In the genomic region with DNA sequence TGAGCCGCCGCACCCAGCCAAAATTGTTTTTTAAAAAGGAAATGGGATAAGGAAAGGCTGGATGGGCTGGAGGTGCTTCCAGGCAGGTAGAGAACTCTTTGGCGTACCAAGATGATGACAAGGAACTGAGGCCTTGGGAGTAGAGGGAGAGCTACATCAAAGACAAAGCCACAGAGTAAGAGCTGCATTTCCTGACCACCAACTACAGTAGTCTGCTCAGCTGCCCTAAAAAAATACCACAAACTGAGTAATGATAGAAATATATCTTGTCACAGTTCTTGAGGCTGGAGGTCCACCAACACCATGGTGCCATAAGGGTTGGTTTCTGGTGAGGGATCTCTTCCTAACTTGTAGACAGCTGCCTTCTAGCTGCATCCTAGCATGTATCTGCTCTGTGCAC, we compare ENCODE assay signal across 18 cellular contexts. TPM values are rescaled to one million over a fixed set of nuclear protein-coding genes. Genes with fewer than 3 reads are reported as not detected.
"Had no signal": no experiment of that assay in that cellular context is flagged by ENCODE, and none has a peak within 500 bp of the region (broad histone marks: within the 10 kb centered on the region; RNA-seq: fewer than 3 reads in every experiment).

No MANE protein-coding gene starts in this region.

- ATAC-seq: body of pancreas, left ventricle myocardium superior had no signal

- DNase-seq: activated CD4-positive, alpha-beta T cell treated with anti-CD3 and anti-CD28 coated beads for 1 hour; activated naive CD4-positive, alpha-beta T cell treated with Interleukin-2 at 50 U/mL for 16 hours; amniotic stem cell; body of pancreas; cortex of kidney; effector CD8-positive, alpha-beta T cell; left ventricle myocardium superior; mesendoderm; stimulated activated CD4-positive, alpha-beta T cell treated with anti-CD3 and anti-CD28 coated beads, Interleukin-4, amount 100 ng/mL, for 1 hour; stimulated activated CD8-positive, alpha-beta memory T cell treated with anti-CD3 and anti-CD28 coated beads, Interleukin-4, amount 100 ng/mL, for 48 hours; T-helper 9 cell; thyroid gland had no signal

- H3K9me3 ChIP-seq: body of pancreas, thyroid gland had no signal

- H3K27ac ChIP-seq: thyroid gland had no signal

- H3K27me3 ChIP-seq: body of pancreas, thyroid gland had no signal

- H3K36me3 ChIP-seq: thyroid gland had no signal

- H3K4me3 Mint-ChIP-seq: central memory CD8-positive, alpha-beta T cell; neural crest cell had no signal

- H3K4me3 ChIP-seq: body of pancreas, thyroid gland had no signal

- H3K9me3 Mint-ChIP-seq: central memory CD8-positive, alpha-beta T cell had no signal

- H3K4me1 Mint-ChIP-seq: central memory CD8-positive, alpha-beta T cell; neural crest cell had no signal

- H3K27me3 Mint-ChIP-seq: central memory CD8-positive, alpha-beta T cell had no signal

RNA-seq across cellular contexts. Expression of gene OR1K1, which starts 8.2 kb away (rescaled TPM):
- total RNA-seq: body of pancreas, fibroblast of lung, frontal cortex, kidney epithelial cell, left ventricle myocardium superior, neural crest cell, osteocyte, thyroid gland had no signal
- polyA plus RNA-seq: fibroblast of lung had no signal

RNA-seq across cellular contexts. Expression of gene OR5C1, which starts 19.4 kb away (rescaled TPM):
- total RNA-seq: body of pancreas, fibroblast of lung, frontal cortex, kidney epithelial cell, left ventricle myocardium superior, neural crest cell, osteocyte, thyroid gland had no signal
- polyA plus RNA-seq: fibroblast of lung had no signal
